ENCODE assay signal across 16 cellular contexts in the genomic region with DNA sequence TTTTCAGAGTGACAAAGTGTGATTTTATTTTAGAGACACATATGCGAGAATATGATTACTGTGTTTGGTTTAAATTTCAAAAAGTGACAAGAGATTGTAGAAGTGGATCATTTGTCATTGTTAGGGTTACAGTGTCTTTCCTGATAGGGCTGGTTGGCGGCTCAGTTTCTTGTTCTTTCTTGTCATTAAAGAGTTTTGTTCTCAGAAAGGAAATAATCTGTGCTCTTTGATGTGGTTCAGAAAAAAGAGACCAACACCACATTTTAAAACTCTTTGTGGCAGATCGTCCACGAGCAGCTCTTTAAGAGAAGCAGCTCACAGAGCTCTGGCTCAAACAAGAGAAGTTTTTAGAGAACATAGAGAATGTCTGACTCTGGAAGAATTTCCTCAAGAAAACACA. TPM values are rescaled to one million over a fixed set of nuclear protein-coding genes. Genes with fewer than 3 reads are reported as not detected.
A peak's percentile ranks its signal among the peaks of the same experiment; 100 is the strongest.
DNase-seq lines count a peak whose midpoint lies in the region; ATAC-seq lines count a peak whose summit lies in the region.
"Had no signal": no experiment of that assay in that cellular context is flagged by ENCODE, and none has a peak within 500 bp of the region (broad histone marks: within the 10 kb centered on the region; RNA-seq: fewer than 3 reads in every experiment).

No MANE protein-coding gene starts in this region.

- peaks cover 6% of the 10 kb centered on the region for H3K9me3 Mint-ChIP-seq in activated naive CD8-positive, alpha-beta T cell treated with anti-CD3 and anti-CD28 coated beads for 36 hours
- H3K9me3 Mint-ChIP-seq in stimulated activated naive CD8-positive, alpha-beta T cell treated with anti-CD3 and anti-CD28 coated beads, Interleukin-15, amount 100 ng/mL, for 72 hours: peaks cover 0 to 7% of the 10 kb centered on the region in 2 donors
- H3K9me3 Mint-ChIP-seq in immature natural killer cell: no peaks in the 10 kb centered on the region

- H3K27ac Mint-ChIP-seq in activated naive CD8-positive, alpha-beta T cell treated with anti-CD3 and anti-CD28 coated beads for 36 hours: peak overlapping the region; percentile 17
- H3K27ac Mint-ChIP-seq in stimulated activated naive CD8-positive, alpha-beta T cell treated with anti-CD3 and anti-CD28 coated beads, Interleukin-15, amount 100 ng/mL, for 72 hours: no peak overlapping the region
- H3K27ac Mint-ChIP-seq in immature natural killer cell: no peak overlapping the region
- H3K27ac Mint-ChIP-seq: dendritic cell treated with granulocyte-macrophage colony-stimulating factor and Interleukin-4, amounts not matched to agents 40 ng/mL and 50 ng/mL, for 4 days; stimulated activated naive B cell treated with anti-CD40 and anti-IgM and Interleukin-4, amounts not matched to agents 10 μg/mL and 1 μg/mL and 100 μg/mL, for 72 hours had no signal

- ATAC-seq in stimulated activated naive CD8-positive, alpha-beta T cell treated with anti-CD3 and anti-CD28 coated beads, Interleukin-15, amount 100 ng/mL, for 72 hours: peak; percentile 85
- no peak for ATAC-seq in HG03378 (IDR thresholded peaks at IDR 0.05; ENCODE audit: unreplicated experiment)
- ATAC-seq: mucosa of descending colon; pancreas; stimulated activated naive B cell treated with anti-CD40 and anti-IgM and Interleukin-4, amounts not matched to agents 10 μg/mL and 1 μg/mL and 100 μg/mL, for 72 hours had no signal

- peak; percentile 5 for DNase-seq in stimulated activated CD4-positive, alpha-beta T cell treated with anti-CD3 and anti-CD28 coated beads, Interleukin-15, amount 100 ng/mL, for 24 hours
- no peak for DNase-seq in stimulated activated CD4-positive, alpha-beta T cell treated with anti-CD3 and anti-CD28 coated beads, Interleukin-4, amount 100 ng/mL, for 1 hour
- peak; percentile 23 for DNase-seq in NAMALWA (ENCODE audit: low spot score)
- DNase-seq in activated naive CD8-positive, alpha-beta T cell treated with anti-CD3 and anti-CD28 coated beads for 36 hours: no peak
- peak; percentile 15 to 35 for DNase-seq in stimulated activated naive CD8-positive, alpha-beta T cell treated with anti-CD3 and anti-CD28 coated beads, Interleukin-15, amount 100 ng/mL, for 72 hours
- DNase-seq in immature natural killer cell: no peak
- no peak for DNase-seq in NCI-H1436 treated with DMSO at 0.1 percent for 48 hours (lab: John Stamatoyannopoulos, UW)
- DNase-seq: HCEC 1CT; mucosa of descending colon; NCI-H1417 treated with DMSO at 0.1 percent for 48 hours; NK-92 treated with Interleukin-12 subunit alpha and Interleukin-12 subunit beta, amount 100 ng/mL, for 24 hours; pancreas; SIG-M5; stimulated activated naive B cell treated with anti-CD40 and anti-IgM and Interleukin-4, amounts not matched to agents 10 μg/mL and 1 μg/mL and 100 μg/mL, for 72 hours had no signal

- peaks cover 11% of the 10 kb centered on the region for H3K4me1 Mint-ChIP-seq in activated naive CD8-positive, alpha-beta T cell treated with anti-CD3 and anti-CD28 coated beads for 36 hours
- peaks cover 12% of the 10 kb centered on the region for H3K4me1 Mint-ChIP-seq in stimulated activated naive CD8-positive, alpha-beta T cell treated with anti-CD3 and anti-CD28 coated beads, Interleukin-15, amount 100 ng/mL, for 72 hours
- peaks cover 0 to 7% of the 10 kb centered on the region in 2 donors for H3K4me1 Mint-ChIP-seq in immature natural killer cell

- H3K36me3 Mint-ChIP-seq in activated naive CD8-positive, alpha-beta T cell treated with anti-CD3 and anti-CD28 coated beads for 36 hours: no peaks in the 10 kb centered on the region
- H3K36me3 Mint-ChIP-seq in immature natural killer cell: no peaks in the 10 kb centered on the region

- no peak overlapping the region for H3K4me3 Mint-ChIP-seq in activated naive CD8-positive, alpha-beta T cell treated with anti-CD3 and anti-CD28 coated beads for 36 hours
- no peak overlapping the region for H3K4me3 Mint-ChIP-seq in stimulated activated naive CD8-positive, alpha-beta T cell treated with anti-CD3 and anti-CD28 coated beads, Interleukin-15, amount 100 ng/mL, for 72 hours
- H3K4me3 Mint-ChIP-seq in immature natural killer cell: no peak overlapping the region
- H3K4me3 Mint-ChIP-seq: dendritic cell treated with granulocyte-macrophage colony-stimulating factor and Interleukin-4, amounts not matched to agents 40 ng/mL and 50 ng/mL, for 4 days; stimulated activated naive B cell treated with anti-CD40 and anti-IgM and Interleukin-4, amounts not matched to agents 10 μg/mL and 1 μg/mL and 100 μg/mL, for 72 hours had no signal

- peaks cover 93% of the 10 kb centered on the region for H3K27me3 Mint-ChIP-seq in activated naive CD8-positive, alpha-beta T cell treated with anti-CD3 and anti-CD28 coated beads for 36 hours
- H3K27me3 Mint-ChIP-seq in stimulated activated naive CD8-positive, alpha-beta T cell treated with anti-CD3 and anti-CD28 coated beads, Interleukin-15, amount 100 ng/mL, for 72 hours: peaks cover 98% of the 10 kb centered on the region
- H3K27me3 Mint-ChIP-seq in immature natural killer cell (ENCODE audit: low read depth in 3 of 3): peaks cover 9 to 13% (median 9%) of the 10 kb centered on the region in 3 donors

RNA-seq across cellular contexts. Expression of a gene that starts 45.6 kb away (rescaled TPM):
- total RNA-seq in activated naive CD8-positive, alpha-beta T cell treated with anti-CD3 and anti-CD28 coated beads for 36 hours: 1 to 10 TPM; 1.2 to 1.5 TPM
- under 1 TPM in 2 of 3 donors, not detected in 1; 0.49 to 0.99 TPM for polyA plus RNA-seq in immature natural killer cell

Comparison
In these comparisons a context has a peak if more than half of its experiments do, and no peak if none do; other contexts are left out.
1. DNase-seq: peak in stimulated activated CD4-positive, alpha-beta T cell treated with anti-CD3 and anti-CD28 coated beads, Interleukin-15, amount 100 ng/mL, for 24 hours (single experiment), NAMALWA (single experiment) and stimulated activated naive CD8-positive, alpha-beta T cell treated with anti-CD3 and anti-CD28 coated beads, Interleukin-15, amount 100 ng/mL, for 72 hours (2 of 2); none in stimulated activated CD4-positive, alpha-beta T cell treated with anti-CD3 and anti-CD28 coated beads, Interleukin-4, amount 100 ng/mL, for 1 hour (single experiment), activated naive CD8-positive, alpha-beta T cell treated with anti-CD3 and anti-CD28 coated beads for 36 hours (single experiment), immature natural killer cell (0 of 3) and NCI-H1436 treated with DMSO at 0.1 percent for 48 hours (single experiment).